ENCODE assay signal across 20 cellular contexts in the genomic region with DNA sequence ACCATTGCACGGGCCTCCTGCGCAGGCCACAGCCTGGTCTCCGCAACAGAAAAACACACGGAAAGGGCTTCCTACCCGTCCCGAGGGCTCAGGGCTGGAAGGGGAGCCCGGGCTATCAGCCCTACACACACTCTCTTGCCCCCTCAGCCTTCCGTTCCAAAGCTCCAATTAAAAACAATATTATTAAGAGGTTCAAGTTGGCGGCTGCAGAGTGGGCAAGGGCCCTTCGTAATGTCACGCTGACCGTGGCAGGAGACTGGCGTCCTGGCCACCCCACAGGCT.
A peak's percentile ranks its signal among the peaks of the same experiment; 100 is the strongest.
DNase-seq lines count a peak whose midpoint lies in the region; ATAC-seq, FAIRE-seq and TF ChIP-seq lines count a peak whose summit lies in the region.
"Had no signal": no experiment of that assay in that cellular context is flagged by ENCODE, and none has a peak within 500 bp of the region (broad histone marks: within the 10 kb centered on the region; RNA-seq: fewer than 3 reads in every experiment).

No MANE protein-coding gene starts in this region.

- H3T11ph ChIP-seq in H9 (ENCODE audit: low read length) = no peak overlapping the region

- no peaks in the 10 kb centered on the region for H3K36me3 Mint-ChIP-seq in H9 (ENCODE audit: insufficient read depth in 1 of 3, low read depth in 3 of 3)
- no peaks in the 10 kb centered on the region for H3K36me3 Mint-ChIP-seq in astrocyte (ENCODE audit: low read depth, unreplicated experiment)
- no peaks in the 10 kb centered on the region for H3K36me3 Mint-ChIP-seq in mesothelial cell of epicardium
- no peaks in the 10 kb centered on the region for H3K36me3 Mint-ChIP-seq in T-helper 2 cell treated with Interferon-gamma antibody and Interleukin-4, amounts not matched to agents 5 μg/mL and 100 μg/mL, for 36 hours (ENCODE audit: low read depth)

- no peak overlapping the region for H2AK5ac ChIP-seq in H9 (ENCODE audit: insufficient read length, low read length)

- no peak overlapping the region for H4K91ac ChIP-seq in H9 (ENCODE audit: insufficient read length, low read depth, low read length)

- no peak for ATAC-seq in HG03460 (IDR thresholded peaks at IDR 0.05; ENCODE audit: unreplicated experiment)
- ATAC-seq: mucosa of descending colon; stimulated activated naive CD8-positive, alpha-beta T cell treated with anti-CD3 and anti-CD28 coated beads, Interleukin-15, Interleukin-2, amounts not matched to agents 100 U/mL and 50 U/mL, for 24 hours had no signal

- H3K79me1 ChIP-seq in H9 (ENCODE audit: insufficient read depth, low read depth, low read length, poor library complexity, severe bottlenecking) = no peaks in the 10 kb centered on the region

- H3K23me2 ChIP-seq in H9 (ENCODE audit: insufficient read length, low read depth, low read length, poor library complexity, severe bottlenecking) = no peaks in the 10 kb centered on the region

- H3K9ac ChIP-seq in H9 (ENCODE audit: extremely low read depth, insufficient read length, low read length) (no peak overlapping the region), astrocyte (ENCODE audit: low read length) (no peak overlapping the region)

- WGBS in H9 (ENCODE audit: extremely low coverage, insufficient read length, low lambda C conversion rate) = no CpG with 5 or more reads among the region's 13 CpGs

- peak overlapping the region; percentile 33 to 58 (median 47); a peak in 2 of 7 replicates for H3K27ac Mint-ChIP-seq in H9
- H3K27ac Mint-ChIP-seq in astrocyte (ENCODE audit: unreplicated experiment) = peak overlapping the region; percentile 75
- peak overlapping the region; percentile 77 for H3K27ac Mint-ChIP-seq in mesothelial cell of epicardium
- H3K27ac Mint-ChIP-seq in T-helper 2 cell treated with Interferon-gamma antibody and Interleukin-4, amounts not matched to agents 5 μg/mL and 100 μg/mL, for 36 hours = no peak overlapping the region
- H3K27ac Mint-ChIP-seq: T-helper 1 cell treated with Interleukin-12 subunit alpha and Interleukin-12 subunit beta and Interleukin-4 antibody, amounts not matched to agents 30 μg/mL and 1 μg/mL, for 36 hours had no signal

- no peak overlapping the region for H3K18ac ChIP-seq in H9 (ENCODE audit: insufficient read length, low read depth, low read length)

- H3K27ac ChIP-seq in H9 (ENCODE audit: insufficient read length, low read depth, low read length) (no peak overlapping the region), astrocyte (ENCODE audit: low read depth, low read length) (peak overlapping the region; percentile 21)
- H3K27ac ChIP-seq: SJSA1 had no signal

- H4K20me1 ChIP-seq in H9 (ENCODE audit: control insufficient read depth, insufficient read depth, insufficient read length) (no peaks in the 10 kb centered on the region), astrocyte (ENCODE audit: insufficient read depth, low read length) (no peaks in the 10 kb centered on the region)

- H4K8ac ChIP-seq in H9 (replicated peaks; ENCODE audit: insufficient read length, low read depth, low read length) = no peak overlapping the region

- H3K9me3 ChIP-seq in H9 (ENCODE audit: control insufficient read depth, low read depth, low read length) = no peaks in the 10 kb centered on the region
- H3K9me3 ChIP-seq in astrocyte (ENCODE audit: insufficient read depth, low read depth, low read length) = no peaks in the 10 kb centered on the region
- H3K9me3 ChIP-seq: MG63, mucosa of descending colon, SJSA1 had no signal

- H3K56ac ChIP-seq in H9 (ENCODE audit: insufficient read length, low read depth, low read length) = no peak overlapping the region

- H3K14ac ChIP-seq in H9 (ENCODE audit: insufficient read depth, low read length) = no peak overlapping the region

- TF ChIP-seq CTCF in H9 (conservative IDR thresholded peaks at IDR 0.05) (no peak), astrocyte (IDR thresholded peaks at IDR 0.05; ENCODE audit: insufficient read depth, low read depth, low read length) (no peak), mesothelial cell of epicardium (IDR thresholded peaks at IDR 0.05; ENCODE audit: unreplicated experiment) (no peak)

- DNase-seq in H9 = no peak
- DNase-seq in astrocyte (ENCODE audit: low read depth) = no peak
- no peak for DNase-seq in mesothelial cell of epicardium (ENCODE audit: low spot score in 2 of 2, unreplicated experiment in 2 of 2)
- peak; percentile 55 for DNase-seq in posterior vena cava (ENCODE audit: low spot score)
- DNase-seq in T-helper 2 cell treated with Interferon-gamma antibody and Interleukin-4, amounts not matched to agents 5 μg/mL and 100 μg/mL, for 36 hours (ENCODE audit: low spot score) = no peak
- no peak for DNase-seq in islet precursor cell
- DNase-seq: activated gamma-delta T cell; DMS53; KBM-7; MG63; mucosa of descending colon; NCI-H1105 treated with DMSO at 0.1 percent for 48 hours; NCI-H2081 treated with DMSO at 0.1 percent for 48 hours; NCI-H345; stimulated activated naive CD8-positive, alpha-beta T cell treated with anti-CD3 and anti-CD28 coated beads, Interleukin-15, Interleukin-2, amounts not matched to agents 100 U/mL and 50 U/mL, for 24 hours had no signal

- H3K4ac ChIP-seq in H9 (ENCODE audit: low read depth, low read length) = no peak overlapping the region

- H4K5ac ChIP-seq in H9 (ENCODE audit: insufficient read length, low read depth, low read length) = no peak overlapping the region

- H2AFZ ChIP-seq in H9 (ENCODE audit: low read length) (no peak overlapping the region), astrocyte (ENCODE audit: low read depth, low read length) (peak overlapping the region; percentile 53)

- no peak overlapping the region for H2BK12ac ChIP-seq in H9 (ENCODE audit: insufficient read length, low read depth, low read length)

- no peak overlapping the region for H3K4me3 ChIP-seq in astrocyte (ENCODE audit: insufficient read depth, low read depth, low read length)
- H3K4me3 ChIP-seq: MG63, mucosa of descending colon, SJSA1 had no signal

- H3K4me1 Mint-ChIP-seq in H9 (peaks cover 23 to 29% of the 10 kb centered on the region in 2 experiments), astrocyte (ENCODE audit: low read depth, unreplicated experiment) (peaks cover 15% of the 10 kb centered on the region), mesothelial cell of epicardium (peaks cover 25% of the 10 kb centered on the region)
- peaks cover 15% of the 10 kb centered on the region for H3K4me1 Mint-ChIP-seq in T-helper 2 cell treated with Interferon-gamma antibody and Interleukin-4, amounts not matched to agents 5 μg/mL and 100 μg/mL, for 36 hours (ENCODE audit: low read depth)

- no peaks in the 10 kb centered on the region for H3K27me3 ChIP-seq in H9 (ENCODE audit: insufficient read depth, low read length)
- H3K27me3 ChIP-seq in astrocyte (ENCODE audit: insufficient read depth, low read length) = peaks cover 3% of the 10 kb centered on the region
- H3K27me3 ChIP-seq: MG63 had no signal

- H3K4me1 ChIP-seq in H9 (ENCODE audit: insufficient read depth, low read length) (peaks cover 2% of the 10 kb centered on the region; the same call in 1 of the 2 replicates), astrocyte (ENCODE audit: insufficient read depth, low read length) (peaks cover 50% of the 10 kb centered on the region)

- H3K79me2 ChIP-seq in H9 (ENCODE audit: insufficient read depth, low read length) (no peaks in the 10 kb centered on the region), astrocyte (ENCODE audit: insufficient read depth, low read length) (no peaks in the 10 kb centered on the region)

- intact Hi-C loops in posterior vena cava (cut with DNase I) = no loop called here

- FAIRE-seq in astrocyte (lab: Jason Lieb, UNC) = no peak
- FAIRE-seq: H54, islet of Langerhans had no signal

- peaks cover 19% of the 10 kb centered on the region for H3K27me3 Mint-ChIP-seq in H9 (ENCODE audit: low read depth)
- H3K27me3 Mint-ChIP-seq in astrocyte (ENCODE audit: low read depth, unreplicated experiment) = peaks cover 31% of the 10 kb centered on the region
- H3K27me3 Mint-ChIP-seq in mesothelial cell of epicardium (ENCODE audit: low read depth) = peaks cover 2% of the 10 kb centered on the region
- no peaks in the 10 kb centered on the region for H3K27me3 Mint-ChIP-seq in T-helper 2 cell treated with Interferon-gamma antibody and Interleukin-4, amounts not matched to agents 5 μg/mL and 100 μg/mL, for 36 hours (ENCODE audit: low read depth)

- no peak overlapping the region for H3K4me2 ChIP-seq in H9 (ENCODE audit: insufficient read depth, insufficient read length, low read length)
- peak overlapping the region; percentile 60 for H3K4me2 ChIP-seq in astrocyte (ENCODE audit: low read length)

- H2BK5ac ChIP-seq in H9 (ENCODE audit: insufficient read length, low read length) = no peak overlapping the region

- H2BK20ac ChIP-seq in H9 (ENCODE audit: low read depth, low read length, poor library complexity, severe bottlenecking) = no peak overlapping the region

- no peak overlapping the region; a peak in 1 of 5 replicates for H3K4me3 Mint-ChIP-seq in H9
- no peak overlapping the region for H3K4me3 Mint-ChIP-seq in astrocyte (ENCODE audit: unreplicated experiment)
- H3K4me3 Mint-ChIP-seq in mesothelial cell of epicardium = no peak overlapping the region
- H3K4me3 Mint-ChIP-seq in T-helper 2 cell treated with Interferon-gamma antibody and Interleukin-4, amounts not matched to agents 5 μg/mL and 100 μg/mL, for 36 hours = no peak overlapping the region
- H3K4me3 Mint-ChIP-seq: T-helper 1 cell treated with Interleukin-12 subunit alpha and Interleukin-12 subunit beta and Interleukin-4 antibody, amounts not matched to agents 30 μg/mL and 1 μg/mL, for 36 hours had no signal

- no peaks in the 10 kb centered on the region for H3K36me3 ChIP-seq in astrocyte (ENCODE audit: insufficient read depth, low read length)
- H3K36me3 ChIP-seq: MG63, SJSA1 had no signal

- no peak overlapping the region for H3K23ac ChIP-seq in H9 (ENCODE audit: insufficient read length, low read depth, low read length)

- H3K9me3 Mint-ChIP-seq in H9 = no peaks in the 10 kb centered on the region
- no peaks in the 10 kb centered on the region for H3K9me3 Mint-ChIP-seq in astrocyte (ENCODE audit: unreplicated experiment)
- H3K9me3 Mint-ChIP-seq in mesothelial cell of epicardium = no peaks in the 10 kb centered on the region
- no peaks in the 10 kb centered on the region for H3K9me3 Mint-ChIP-seq in T-helper 2 cell treated with Interferon-gamma antibody and Interleukin-4, amounts not matched to agents 5 μg/mL and 100 μg/mL, for 36 hours
- H3K9me3 Mint-ChIP-seq: T-helper 1 cell treated with Interleukin-12 subunit alpha and Interleukin-12 subunit beta and Interleukin-4 antibody, amounts not matched to agents 30 μg/mL and 1 μg/mL, for 36 hours had no signal

- H2BK120ac ChIP-seq in H9 (ENCODE audit: low read depth, low read length, poor library complexity, severe bottlenecking) = no peak overlapping the region

- no peak overlapping the region for H2BK15ac ChIP-seq in H9 (ENCODE audit: low read depth, low read length)
